In genomic region chr2:48482774-48483173, GRCh38 we compare ENCODE assay signal across 1 cellular context.
TF ChIP-seq lines count a peak whose summit lies in the region.

No MANE protein-coding gene starts in this region.

TF ChIP-seq in IMR-90, 13 proteins besides CTCF, POLR2A, EP300 and RAD21 (continued from another document):
- TF ChIP-seq NFE2L2 (IDR thresholded peaks at IDR 0.05; ENCODE audit: low read depth, low read length) = no peak
- TF ChIP-seq RFX5 (IDR thresholded peaks at IDR 0.05; ENCODE audit: low read depth, low read length) = no peak
- no peak for TF ChIP-seq CEBPB (IDR thresholded peaks at IDR 0.05; ENCODE audit: low read depth, low read length)
- no peak for TF ChIP-seq FOS (IDR thresholded peaks at IDR 0.05; ENCODE audit: low read depth, low read length)
- TF ChIP-seq MAFK (IDR thresholded peaks at IDR 0.05; ENCODE audit: low read depth, low read length) = no peak
- no peak for TF ChIP-seq RCOR1 (IDR thresholded peaks at IDR 0.05; ENCODE audit: insufficient replicate concordance, low read length)
- TF ChIP-seq USF2 (IDR thresholded peaks at IDR 0.05; ENCODE audit: low read depth, low read length) = no peak
- TF ChIP-seq BHLHE40 (IDR thresholded peaks at IDR 0.05; ENCODE audit: low read depth, low read length) = no peak
- no peak for TF ChIP-seq SMC3 (IDR thresholded peaks at IDR 0.05; ENCODE audit: low read depth, low read length)
- no peak for TF ChIP-seq MAZ (IDR thresholded peaks at IDR 0.05; ENCODE audit: borderline replicate concordance, low read depth, low read length)
- no peak for TF ChIP-seq MXI1 (IDR thresholded peaks at IDR 0.05; ENCODE audit: borderline replicate concordance, low read depth, low read length)
